ENCODE assay signal across 16 cellular contexts in genomic region chr22:29053048-29053702, GRCh38. TPM values are rescaled to one million over a fixed set of nuclear protein-coding genes. Genes with fewer than 3 reads are reported as not detected.
DNase-seq lines count a peak whose midpoint lies in the region; ATAC-seq and TF ChIP-seq lines count a peak whose summit lies in the region.
"Had no signal": no experiment of that assay in that cellular context is flagged by ENCODE, and none has a peak within 500 bp of the region (broad histone marks: within the 10 kb centered on the region; RNA-seq: fewer than 3 reads in every experiment).

No MANE protein-coding gene starts in this region.

- peak overlapping the region; percentile 27 for H3K27ac Mint-ChIP-seq in GM23338
- H3K27ac Mint-ChIP-seq in HFFc6: no peak overlapping the region
- H3K27ac Mint-ChIP-seq: CD4-positive, alpha-beta memory T cell had no signal

- no peak overlapping the region for H3K9ac ChIP-seq in HUES64 (ENCODE audit: low read depth, low read length)
- 0 out of 2 replicates have a peak overlapping the region, but pooled peaks have one; percentile 30 for H3K9ac ChIP-seq in iPS-20b (ENCODE audit: low read depth, low read length)

- WGBS in HUES64: 89% methylated on average over 8 of the region's 8 CpGs

- peak overlapping the region; percentile 81 for H3K27ac ChIP-seq in GM23338 (ENCODE audit: low read depth)
- peak overlapping the region; percentile 27; the same call in 1 of the 2 replicates for H3K27ac ChIP-seq in HUES64 (ENCODE audit: low read depth, low read length)
- H3K27ac ChIP-seq in iPS-20b (ENCODE audit: low read length): no peak overlapping the region
- no peak overlapping the region for H3K27ac ChIP-seq in osteoblast (ENCODE audit: low read depth, low read length)
- H3K27ac ChIP-seq: A549, C4-2B had no signal

- H3K36me3 ChIP-seq in GM23338 (ENCODE audit: insufficient read depth): no peaks in the 10 kb centered on the region
- peaks cover 30% of the 10 kb centered on the region for H3K36me3 ChIP-seq in HUES64 (ENCODE audit: insufficient read depth, low read length)
- peaks cover 32% of the 10 kb centered on the region for H3K36me3 ChIP-seq in iPS-20b (ENCODE audit: insufficient read depth, low read depth, low read length)
- H3K36me3 ChIP-seq in osteoblast (ENCODE audit: insufficient read depth, low read length): no peaks in the 10 kb centered on the region

- no peak overlapping the region for H3K4me3 ChIP-seq in GM23338
- H3K4me3 ChIP-seq in HUES64 (ENCODE audit: low read length): no peak overlapping the region
- no peak overlapping the region for H3K4me3 ChIP-seq in iPS-20b (ENCODE audit: low read length)
- no peak overlapping the region for H3K4me3 ChIP-seq in osteoblast (ENCODE audit: insufficient read depth, low read length)
- H3K4me3 ChIP-seq: A549 had no signal

- H3K4me1 Mint-ChIP-seq in GM23338: peaks cover 39% of the 10 kb centered on the region
- H3K4me1 Mint-ChIP-seq in HFFc6 (ENCODE audit: low read depth): no peaks in the 10 kb centered on the region

- TF ChIP-seq CTCF in GM23338 (conservative IDR thresholded peaks at IDR 0.05; ENCODE audit: low read depth in 2 of 2) (no peak), osteoblast (IDR thresholded peaks at IDR 0.05; ENCODE audit: extremely low read depth, low read depth, low read length) (no peak), HFFc6 (IDR thresholded peaks at IDR 0.05) (no peak)

- H3K4me2 ChIP-seq in GM23338 (0 out of 2 replicates have a peak overlapping the region, but pooled peaks have one; percentile 14), osteoblast (ENCODE audit: insufficient read depth, low read length) (no peak overlapping the region)
- H3K4me2 ChIP-seq: A549 had no signal

- peaks cover 18% of the 10 kb centered on the region for H3K27me3 Mint-ChIP-seq in GM23338 (ENCODE audit: insufficient read depth, low read depth, poor library complexity)
- H3K27me3 Mint-ChIP-seq in HFFc6 (ENCODE audit: insufficient read depth): peaks cover 2% of the 10 kb centered on the region; the same call in 1 of the 2 replicates
- H3K27me3 Mint-ChIP-seq: CD4-positive, alpha-beta memory T cell had no signal

- H3K4me3 Mint-ChIP-seq in GM23338: no peak overlapping the region
- H3K4me3 Mint-ChIP-seq in HFFc6: no peak overlapping the region

- H3F3A ChIP-seq in GM23338 (replicated peaks; ENCODE audit: low read depth): peaks cover 8% of the 10 kb centered on the region; the same call in 1 of the 2 replicates

- H3K9me2 ChIP-seq in GM23338 (ENCODE audit: insufficient read depth): no peaks in the 10 kb centered on the region

- DNase-seq in GM23338 (ENCODE audit: low spot score): no peak
- DNase-seq in osteoblast (ENCODE audit: insufficient read length, low spot score, missing footprints): peak; percentile 66
- DNase-seq in EL: no peak
- DNase-seq in HFFc6: no peak
- no peak for DNase-seq in stimulated activated CD4-positive, alpha-beta T cell treated with anti-CD3 and anti-CD28 coated beads, Interleukin-4, amount 100 ng/mL, for 24 hours
- DNase-seq in NCI-H446 (lab: John Stamatoyannopoulos, UW): no peak
- DNase-seq: BE2C; CD4-positive, alpha-beta memory T cell; DMS153; DMS79 treated with DMSO at 0.1 percent for 48 hours; GDM1 had no signal

- H3K79me2 ChIP-seq in GM23338 (replicated peaks; ENCODE audit: insufficient read depth) (no peaks in the 10 kb centered on the region), osteoblast (ENCODE audit: insufficient read depth, low read length) (no peaks in the 10 kb centered on the region)

- ATAC-seq in GM23338: peak; percentile 9
- ATAC-seq: A549 had no signal

- no peaks in the 10 kb centered on the region for H3K9me3 Mint-ChIP-seq in GM23338
- no peaks in the 10 kb centered on the region for H3K9me3 Mint-ChIP-seq in HFFc6
- H3K9me3 Mint-ChIP-seq: CD4-positive, alpha-beta memory T cell had no signal

- H4K20me1 ChIP-seq in GM23338 (replicated peaks; ENCODE audit: insufficient read depth) (no peaks in the 10 kb centered on the region), osteoblast (ENCODE audit: insufficient read depth, low read length) (no peaks in the 10 kb centered on the region)

- H3K9me3 ChIP-seq in HUES64 (ENCODE audit: insufficient read depth, low read depth, low read length): no peaks in the 10 kb centered on the region
- H3K9me3 ChIP-seq in iPS-20b (ENCODE audit: insufficient read depth, low read depth, low read length): no peaks in the 10 kb centered on the region
- no peaks in the 10 kb centered on the region for H3K9me3 ChIP-seq in osteoblast (ENCODE audit: low read depth, low read length)
- H3K9me3 ChIP-seq: A549, BE2C had no signal

- H3K36me3 Mint-ChIP-seq in GM23338 (ENCODE audit: low read depth): peaks cover 22% of the 10 kb centered on the region
- no peaks in the 10 kb centered on the region for H3K36me3 Mint-ChIP-seq in HFFc6 (ENCODE audit: low read depth)
- H3K36me3 Mint-ChIP-seq: CD4-positive, alpha-beta memory T cell had no signal

- H3K4me1 ChIP-seq in GM23338 (ENCODE audit: insufficient read depth): peaks cover 38% of the 10 kb centered on the region
- H3K4me1 ChIP-seq in HUES64 (ENCODE audit: insufficient read depth, low read length): peaks cover 27% of the 10 kb centered on the region
- peaks cover 24% of the 10 kb centered on the region; the same call in 1 of the 2 replicates for H3K4me1 ChIP-seq in iPS-20b (ENCODE audit: insufficient read depth, low read length)
- no peaks in the 10 kb centered on the region for H3K4me1 ChIP-seq in osteoblast (ENCODE audit: insufficient read depth, low read length)
- H3K4me1 ChIP-seq: A549, BE2C had no signal

- H2AFZ ChIP-seq in GM23338 (no peak overlapping the region), osteoblast (ENCODE audit: low read length) (no peak overlapping the region)

- H3K27me3 ChIP-seq in GM23338 (ENCODE audit: insufficient read depth) (no peaks in the 10 kb centered on the region), HUES64 (ENCODE audit: insufficient read depth, low read length) (no peaks in the 10 kb centered on the region), iPS-20b (ENCODE audit: insufficient read depth, low read length) (no peaks in the 10 kb centered on the region), osteoblast (ENCODE audit: insufficient read depth, low read length) (no peaks in the 10 kb centered on the region)
- H3K27me3 ChIP-seq: BE2C had no signal

TF ChIP-seq in GM23338, 12 proteins besides CTCF, POLR2A, EP300 and RAD21 (continues in another document):
- TF ChIP-seq ETS1 (IDR thresholded peaks at IDR 0.05) (no peak), EZH2 (IDR thresholded peaks at IDR 0.05; ENCODE audit: low read depth, unreplicated experiment) (no peak), CREB1 (CRISPR knock-in tag; IDR thresholded peaks at IDR 0.05; ENCODE audit: low read depth) (no peak), EZH2phosphoT487 (IDR thresholded peaks at IDR 0.05; ENCODE audit: unreplicated experiment) (no peak), ZNF114 (CRISPR knock-in tag; IDR thresholded peaks at IDR 0.05) (no peak), POLR2AphosphoS5 (IDR thresholded peaks at IDR 0.05; ENCODE audit: low read depth) (no peak), REST (IDR thresholded peaks at IDR 0.05; ENCODE audit: unreplicated experiment) (no peak), NANOG (IDR thresholded peaks at IDR 0.05; ENCODE audit: borderline replicate concordance) (no peak), ZNF331 (CRISPR knock-in tag; IDR thresholded peaks at IDR 0.05; ENCODE audit: low read depth) (no peak), STAT1 (IDR thresholded peaks at IDR 0.05; ENCODE audit: unreplicated experiment) (no peak)

RNA-seq across cellular contexts. Expression of gene C22orf31, which starts 8.5 kb away (rescaled TPM):
- total RNA-seq in GM23338 (2014; rRNA removed; shearing (Covaris generic)): not detected in 2 replicates
- 0.36 TPM in 1 of 2 replicates, not detected in the other for polyA plus RNA-seq in GM23338 (2016; fragmentation: Nextera tagmentation; extraction: Ambion mirVana)
- polyA plus RNA-seq in HUES64 (2013, experiment 1 of 2): not detected
- not detected for polyA plus RNA-seq in HUES64 (2013, experiment 2 of 2)
- not detected in 2 replicates for total RNA-seq in osteoblast
- total RNA-seq in HFFc6 (2021; fragmentation: NEBNext Ultra II Directional; extraction: Animal tissue kit (Norgen Biotek cat#: 25700)): not detected
- total RNA-seq: CD4-positive, alpha-beta memory T cell; HT-29 had no signal
- polyA plus RNA-seq: A549; CD4-positive, alpha-beta memory T cell had no signal

RNA-seq across cellular contexts. Expression of gene KREMEN1, which starts 19.7 kb away (rescaled TPM):
- 3.4 and 3.8 TPM in 2 replicates for total RNA-seq in GM23338 (2014; rRNA removed; shearing (Covaris generic))
- polyA plus RNA-seq in GM23338 (2016; fragmentation: Nextera tagmentation; extraction: Ambion mirVana): 1.8 and 2.6 TPM in 2 replicates
- polyA plus RNA-seq in HUES64 (2013, experiment 1 of 2): 2.5 TPM
- 2.2 TPM for polyA plus RNA-seq in HUES64 (2013, experiment 2 of 2)
- total RNA-seq in osteoblast: 6.5 and 7.7 TPM in 2 replicates
- 1 to 10 TPM in 1 of 6 experiments, under 1 TPM in 5; 0.50 to 1.1 (median 0.59) TPM for total RNA-seq in HFFc6 (2021; fragmentation: NEBNext Ultra II Directional; extraction: Animal tissue kit (Norgen Biotek cat#: 25700))
- total RNA-seq: CD4-positive, alpha-beta memory T cell had no signal
- polyA plus RNA-seq: CD4-positive, alpha-beta memory T cell had no signal

Comparison
In these comparisons a context has a peak if more than half of its experiments do, and no peak if none do; other contexts are left out.
1. H3K27ac ChIP-seq: peak in GM23338 (single experiment) and HUES64 (single experiment); none in iPS-20b (single experiment) and osteoblast (single experiment).